ENCODE assay signal across 8 cellular contexts in genomic region chr5:62256161-62257017, GRCh38. TPM values are rescaled to one million over a fixed set of nuclear protein-coding genes. Genes with fewer than 3 reads are reported as not detected.
DNase-seq lines count a peak whose midpoint lies in the region; ATAC-seq, FAIRE-seq and TF ChIP-seq lines count a peak whose summit lies in the region.

No MANE protein-coding gene starts in this region.

- TF ChIP-seq CTCF in fibroblast of pulmonary artery (IDR thresholded peaks at IDR 0.05; ENCODE audit: low read length, missing control alignments) (no peak), heart right ventricle (IDR thresholded peaks at IDR 0.05) (no peak)

- H3K4me3 ChIP-seq in fibroblast of pulmonary artery (replicated peaks; ENCODE audit: low read depth, low read length): no peak overlapping the region
- no peak overlapping the region for H3K4me3 ChIP-seq in heart right ventricle

- H3K9me3 ChIP-seq in heart right ventricle: no peaks in the 10 kb centered on the region

- FAIRE-seq in GM12892 (lab: Jason Lieb, UNC): no peak

- intact Hi-C loops in heart right ventricle (cut with DNase I): no loop called here

- peak overlapping the region in 1 of 10 donors; percentile 42 for H3K27ac ChIP-seq in heart right ventricle

- peak; percentile 53 for ATAC-seq in GM21526 (IDR thresholded peaks at IDR 0.05; ENCODE audit: low FRiP score, unreplicated experiment)
- no peak for ATAC-seq in heart right ventricle

- 0 out of 2 replicates have a peak, but pooled peaks have one; percentile 22 for TF ChIP-seq POLR2A in GM12892 (IDR thresholded peaks at IDR 0.05; ENCODE audit: low read depth, low read length)

- H3K27me3 ChIP-seq in heart right ventricle: no peaks in the 10 kb centered on the region

- DNase-seq in GM12892 (ENCODE audit: insufficient read length) (no peak), NCI-H524 (lab: John Stamatoyannopoulos, UW) (peak; percentile 88 to 93), fibroblast of pulmonary artery (ENCODE audit: low read depth) (peak; percentile 30), heart right ventricle (no peak), T1000 (lab: John Stamatoyannopoulos, UW) (no peak), GM19240 (ENCODE audit: insufficient read length, low spot score) (no peak), middle frontal gyrus (ENCODE audit: extremely low spot score, low spot score) (no peak)

- 23 to 36% methylated on average over 8 of the region's 8 CpGs for WGBS in heart right ventricle, 2 donors

- no peaks in the 10 kb centered on the region for H3K36me3 ChIP-seq in heart right ventricle

- peaks cover 0 to 13% (median 10%) of the 10 kb centered on the region in 9 donors for H3K4me1 ChIP-seq in heart right ventricle

RNA-seq across cellular contexts. Expression of gene KIF2A, which starts 49.6 kb away (rescaled TPM):
- 67.4 TPM for polyA plus RNA-seq in GM12892 (2012; ENCODE audit: missing spikeins)
- 10 to 100 TPM in 8 of 10 donors, 1 to 10 TPM in 2; 9.2 to 17.1 (median 12.2) TPM for total RNA-seq in heart right ventricle
- 1 to 10 TPM; 1.5 to 2.8 TPM for polyA plus RNA-seq in heart right ventricle

Comparison
In these comparisons a context has a peak if more than half of its experiments do, and no peak if none do; other contexts are left out.
1. DNase-seq: peak in NCI-H524 (2 of 2) and fibroblast of pulmonary artery (single experiment); none in GM12892 (single experiment), heart right ventricle (0 of 2), T1000 (single experiment), GM19240 (single experiment) and middle frontal gyrus (single experiment).